Comparison of ENCODE assay signal across 18 cellular contexts in the genomic region with DNA sequence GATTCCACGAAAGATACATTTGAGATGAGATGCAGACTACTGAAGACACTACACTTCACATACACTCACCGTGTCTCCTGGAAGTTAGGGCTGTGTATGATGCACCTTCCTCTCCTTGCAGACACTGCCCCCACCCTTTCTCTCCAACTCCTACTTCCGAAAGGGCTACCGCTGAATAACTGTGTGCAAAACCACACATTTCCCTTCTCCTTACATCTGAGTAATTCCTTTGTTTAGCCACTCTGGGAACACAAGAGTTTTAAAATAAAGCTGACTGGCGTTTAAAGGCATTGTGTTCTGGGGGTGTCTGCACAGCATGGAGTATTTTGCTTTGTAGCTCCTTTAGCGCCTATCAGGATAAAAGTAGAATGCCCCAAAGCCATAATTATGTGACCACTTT.
DNase-seq lines count a peak whose midpoint lies in the region; ATAC-seq and TF ChIP-seq lines count a peak whose summit lies in the region.
"Had no signal": no experiment of that assay in that cellular context is flagged by ENCODE, and none has a peak within 500 bp of the region (broad histone marks: within the 10 kb centered on the region; RNA-seq: fewer than 3 reads in every experiment).

No MANE protein-coding gene starts in this region.

- H3K27ac Mint-ChIP-seq in chondrocyte (ENCODE audit: unreplicated experiment): peak overlapping the region; percentile 84

- DNase-seq in ELF-1 (ENCODE audit: low read depth, low spot score): peak; percentile 25
- DNase-seq in NCI-H526 treated with DMSO at 0.1 percent for 48 hours (lab: John Stamatoyannopoulos, UW): peak; percentile 56
- DNase-seq in chondrocyte (ENCODE audit: low spot score): no peak
- DNase-seq in NCI-H82 (lab: John Stamatoyannopoulos, UW): no peak
- DNase-seq in NCI-H2171 treated with DMSO at 0.1 percent for 48 hours (lab: John Stamatoyannopoulos, UW): no peak
- DNase-seq: activated CD4-positive, CD25-positive, alpha-beta regulatory T cell; activated T-cell treated with anti-CD3 and anti-CD28 coated beads for 4 hours; foreskin fibroblast; KBM-7; midbrain; NCI-H1436 treated with DMSO at 0.1 percent for 48 hours; posterior cingulate gyrus; SW 1271 had no signal

- peaks cover 76% of the 10 kb centered on the region for H3K36me3 ChIP-seq in neutrophil

- H3K4me1 ChIP-seq in neutrophil (ENCODE audit: control insufficient read depth in 1 of 2, insufficient read depth in 1 of 2, low read depth in 1 of 2, low read length in 1 of 2): peaks cover 0 to 11% of the 10 kb centered on the region in 2 experiments

- H3K4me3 ChIP-seq in neutrophil (ENCODE audit: low read depth in 1 of 2, low read length in 1 of 2): no peak overlapping the region
- H3K4me3 ChIP-seq: ascending aorta, BLaER1 had no signal

- no peaks in the 10 kb centered on the region for H3K9me3 Mint-ChIP-seq in chondrocyte (ENCODE audit: low read depth)

- H3K27ac ChIP-seq in neutrophil: peak overlapping the region; percentile 13
- H3K27ac ChIP-seq: ascending aorta, BLaER1 had no signal

- H3K9me3 ChIP-seq in neutrophil: no peaks in the 10 kb centered on the region
- H3K9me3 ChIP-seq: ascending aorta, BLaER1 had no signal

- H3K4me1 Mint-ChIP-seq in chondrocyte (ENCODE audit: low read depth): peaks cover 29% of the 10 kb centered on the region

- no peak for ATAC-seq in GM21515 (IDR thresholded peaks at IDR 0.05; ENCODE audit: unreplicated experiment)
- ATAC-seq: HCT116 had no signal

- H3K27me3 ChIP-seq in neutrophil: no peaks in the 10 kb centered on the region
- H3K27me3 ChIP-seq: ascending aorta, BLaER1 had no signal

- no peak overlapping the region for H3K4me3 Mint-ChIP-seq in chondrocyte (ENCODE audit: unreplicated experiment)

- TF ChIP-seq CTCF in chondrocyte (IDR thresholded peaks at IDR 0.05) (no peak), neutrophil (IDR thresholded peaks at IDR 0.05) (no peak)

- peaks cover 53% of the 10 kb centered on the region for H3K36me3 Mint-ChIP-seq in chondrocyte (ENCODE audit: low read depth)

- no peaks in the 10 kb centered on the region for H3K27me3 Mint-ChIP-seq in chondrocyte (ENCODE audit: low read depth)

Comparison
In these comparisons a context has a peak if more than half of its experiments do, and no peak if none do; other contexts are left out.
1. DNase-seq: peak in ELF-1 (single experiment) and NCI-H526 treated with DMSO at 0.1 percent for 48 hours (single experiment); none in chondrocyte (single experiment), NCI-H82 (single experiment) and NCI-H2171 treated with DMSO at 0.1 percent for 48 hours (single experiment).